Comparison of ENCODE assay signal across 1 cellular context in the genomic region with DNA sequence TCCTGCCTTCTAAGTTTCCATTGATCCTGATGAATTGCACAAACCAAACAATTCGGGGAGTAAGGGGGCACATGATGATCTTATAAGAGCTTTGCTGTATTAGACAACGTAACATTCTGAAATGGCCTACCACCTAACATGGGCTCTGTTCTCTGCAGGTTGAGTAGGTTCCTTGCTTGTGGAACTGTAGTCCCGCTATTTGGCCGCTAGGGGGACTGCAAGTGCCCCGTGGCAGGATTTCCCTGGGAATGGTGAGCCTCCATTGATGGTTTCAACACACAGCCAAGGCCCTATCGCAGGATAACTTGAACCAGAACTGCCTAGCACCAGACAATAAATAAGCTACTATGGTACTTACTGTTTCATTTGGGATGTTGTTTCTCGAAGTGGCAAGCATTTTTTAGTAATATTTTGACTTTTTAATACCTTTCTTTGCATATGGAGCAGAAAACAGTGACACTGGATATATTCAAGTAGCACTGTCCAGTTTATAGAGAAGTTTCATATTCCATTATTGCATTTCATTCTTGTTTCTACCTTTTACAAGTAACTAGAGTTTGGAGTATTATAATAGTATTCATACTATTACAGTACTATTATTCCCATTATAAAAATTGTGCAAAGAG.
TF ChIP-seq lines count a peak whose summit lies in the region.

No MANE protein-coding gene starts in this region.

TF ChIP-seq in HCT116, 20 proteins besides CTCF, POLR2A, EP300 and RAD21 (continued from another document):
- TF ChIP-seq, protein P1, sequence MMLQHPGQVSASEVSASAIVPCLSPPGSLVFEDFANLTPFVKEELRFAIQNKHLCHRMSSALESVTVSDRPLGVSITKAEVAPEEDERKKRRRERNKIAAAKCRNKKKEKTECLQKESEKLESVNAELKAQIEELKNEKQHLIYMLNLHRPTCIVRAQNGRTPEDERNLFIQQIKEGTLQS (IDR thresholded peaks at IDR 0.05) = no peak
- no peak for TF ChIP-seq ZFX (IDR thresholded peaks at IDR 0.05)
